ENCODE assay signal across 8 cellular contexts in the genomic region with DNA sequence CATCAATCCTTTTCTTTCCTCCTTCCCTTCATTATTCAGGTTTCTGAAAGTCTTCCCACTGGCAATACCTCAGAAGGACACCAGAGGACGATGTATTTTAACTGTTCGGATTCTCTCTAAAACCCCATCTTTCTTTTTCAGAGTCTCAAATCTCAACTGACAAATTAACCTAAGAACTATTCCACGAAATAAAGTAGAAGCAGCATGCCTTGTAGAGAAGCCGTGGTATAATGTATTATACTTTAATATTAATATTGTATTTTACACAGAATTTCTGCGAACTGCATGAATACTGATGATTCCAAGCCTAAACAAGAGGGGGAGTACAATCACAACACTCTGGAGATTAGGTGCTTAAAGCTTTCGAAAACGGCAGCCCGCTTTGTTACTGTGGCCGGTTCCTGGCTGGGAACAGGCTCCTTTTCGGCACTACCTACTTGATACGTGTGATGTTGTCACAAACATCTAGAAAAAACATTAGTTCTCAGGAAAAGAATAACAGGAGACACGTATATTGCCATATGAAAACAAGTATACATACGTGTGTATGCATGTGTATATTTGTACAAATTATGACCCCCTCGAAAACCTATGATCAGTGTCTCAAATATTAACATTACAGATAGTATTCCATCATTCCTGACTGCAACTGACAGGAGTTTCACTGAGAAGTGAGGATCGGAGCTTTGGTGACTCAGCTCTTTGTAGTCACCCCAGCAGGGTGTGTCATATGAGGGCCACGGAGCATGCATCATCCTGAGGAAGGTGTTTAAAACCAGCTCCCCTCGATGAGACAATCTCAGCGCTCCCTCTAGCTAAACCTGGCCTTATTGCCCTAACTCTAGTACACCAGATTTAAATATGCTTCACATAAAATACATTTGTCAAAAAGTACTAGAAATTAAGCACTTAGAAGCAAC.
DNase-seq lines count a peak whose midpoint lies in the region; ATAC-seq and TF ChIP-seq lines count a peak whose summit lies in the region.

No MANE protein-coding gene starts in this region.

- H3K27me3 Mint-ChIP-seq in CD8-positive, alpha-beta memory T cell: peaks cover 13 to 38% of the 10 kb centered on the region in 2 donors
- peaks cover 14% of the 10 kb centered on the region for H3K27me3 Mint-ChIP-seq in brain

- H3K36me3 Mint-ChIP-seq in CD8-positive, alpha-beta memory T cell: no peaks in the 10 kb centered on the region
- no peaks in the 10 kb centered on the region for H3K36me3 Mint-ChIP-seq in brain

- no peak overlapping the region for H3K27ac ChIP-seq in CD8-positive, alpha-beta memory T cell (ENCODE audit: low read depth, low read length)
- no peak overlapping the region for H3K27ac ChIP-seq in iPS-18a (ENCODE audit: low read length)
- H3K27ac ChIP-seq in skeletal muscle tissue (ENCODE audit: low read depth, low read length): peak overlapping the region; percentile 31

- no peaks in the 10 kb centered on the region for H3K27me3 ChIP-seq in CD8-positive, alpha-beta memory T cell (ENCODE audit: insufficient read depth, low read length, poor library complexity, severe bottlenecking)
- H3K27me3 ChIP-seq in NT2/D1 (ENCODE audit: insufficient read depth, insufficient read length): no peaks in the 10 kb centered on the region
- no peaks in the 10 kb centered on the region for H3K27me3 ChIP-seq in iPS-18a (ENCODE audit: control insufficient read depth, insufficient read depth, low read length)
- no peaks in the 10 kb centered on the region for H3K27me3 ChIP-seq in skeletal muscle tissue (ENCODE audit: control insufficient read depth in 3 of 3, insufficient read depth in 3 of 3, low read length in 3 of 3)

- no peak overlapping the region for H3K4me3 ChIP-seq in CD8-positive, alpha-beta memory T cell (ENCODE audit: low read length)
- H3K4me3 ChIP-seq in NT2/D1 (ENCODE audit: insufficient read length, low read depth) (peak overlapping the region; percentile 31), iPS-18a (ENCODE audit: low read length) (peak overlapping the region; percentile 51), skeletal muscle tissue (ENCODE audit: low read length in 3 of 3) (peak overlapping the region; percentile 39 to 79 (median 77))

- DNase-seq in CD8-positive, alpha-beta memory T cell: no peak
- DNase-seq in NT2/D1 (ENCODE audit: low read depth, low spot score): peak; percentile 33

- peak overlapping the region in 5 of 7 donors; percentile 35 to 58 (median 36) for H3K4me3 Mint-ChIP-seq in CD8-positive, alpha-beta memory T cell
- peak overlapping the region; percentile 80 to 91 (median 84) for H3K4me3 Mint-ChIP-seq in brain

- peak; percentile 95 to 98 for TF ChIP-seq CTCF in brain (conservative IDR thresholded peaks at IDR 0.05)

- peaks cover 0 to 7% (median 4%) of the 10 kb centered on the region in 3 donors for H3K4me1 Mint-ChIP-seq in CD8-positive, alpha-beta memory T cell
- peaks cover 13% of the 10 kb centered on the region for H3K4me1 Mint-ChIP-seq in brain

- no peaks in the 10 kb centered on the region for H3K4me1 ChIP-seq in CD8-positive, alpha-beta memory T cell (ENCODE audit: insufficient read depth, low read length)
- peaks cover 2% of the 10 kb centered on the region for H3K4me1 ChIP-seq in NT2/D1 (ENCODE audit: insufficient read depth, insufficient read length)
- peaks cover 8% of the 10 kb centered on the region for H3K4me1 ChIP-seq in iPS-18a (ENCODE audit: control insufficient read depth, low read depth, low read length)
- peaks cover 0 to 4% (median 0%) of the 10 kb centered on the region in 3 donors for H3K4me1 ChIP-seq in skeletal muscle tissue (ENCODE audit: control insufficient read depth in 3 of 3, insufficient read depth in 3 of 3, low read length in 3 of 3)

- H3K27ac Mint-ChIP-seq in CD8-positive, alpha-beta memory T cell: no peak overlapping the region
- peak overlapping the region in 4 of 5 experiments; percentile 12 to 77 (median 66) for H3K27ac Mint-ChIP-seq in brain

- no peaks in the 10 kb centered on the region for H3K9me3 Mint-ChIP-seq in CD8-positive, alpha-beta memory T cell
- no peaks in the 10 kb centered on the region for H3K9me3 Mint-ChIP-seq in brain

- peak; percentile 68 for ATAC-seq in GM18870 (IDR thresholded peaks at IDR 0.05; ENCODE audit: unreplicated experiment)
- peak; percentile 58 for ATAC-seq in HG03521 (IDR thresholded peaks at IDR 0.05; ENCODE audit: unreplicated experiment)
- ATAC-seq in HG03571 (IDR thresholded peaks at IDR 0.05; ENCODE audit: unreplicated experiment): no peak

- POLR2A ChIA-PET in CD8-positive, alpha-beta memory T cell (lab: Charles Lee): no interaction called here

- H3K9ac ChIP-seq in NT2/D1 (ENCODE audit: insufficient read length, low read depth): peak overlapping the region; percentile 24
- H3K9ac ChIP-seq in iPS-18a (ENCODE audit: low read length): peak overlapping the region; percentile 14
- peak overlapping the region; percentile 14 to 77 (median 41) for H3K9ac ChIP-seq in skeletal muscle tissue (ENCODE audit: low read depth in 1 of 3, low read length in 3 of 3)

- no peaks in the 10 kb centered on the region for H3K9me3 ChIP-seq in CD8-positive, alpha-beta memory T cell (ENCODE audit: low read length)
- no peaks in the 10 kb centered on the region for H3K9me3 ChIP-seq in NT2/D1 (ENCODE audit: insufficient read depth, low read length)
- H3K9me3 ChIP-seq in iPS-18a (ENCODE audit: control insufficient read depth, low read depth, low read length): no peaks in the 10 kb centered on the region
- no peaks in the 10 kb centered on the region for H3K9me3 ChIP-seq in skeletal muscle tissue (ENCODE audit: control insufficient read depth in 3 of 3, low read length in 3 of 3)

- no peaks in the 10 kb centered on the region for H3K36me3 ChIP-seq in CD8-positive, alpha-beta memory T cell (ENCODE audit: insufficient read depth, low read length)
- no peaks in the 10 kb centered on the region for H3K36me3 ChIP-seq in NT2/D1 (ENCODE audit: insufficient read depth, insufficient read length, low read length)
- no peaks in the 10 kb centered on the region for H3K36me3 ChIP-seq in iPS-18a (ENCODE audit: control insufficient read depth, low read depth, low read length)
- H3K36me3 ChIP-seq in skeletal muscle tissue (ENCODE audit: control insufficient read depth in 3 of 3, insufficient read depth in 3 of 3, low read length in 3 of 3): no peaks in the 10 kb centered on the region

- CTCF ChIA-PET in CD8-positive, alpha-beta memory T cell (lab: Charles Lee): no interaction called here

Comparison
In these comparisons a context has a peak if more than half of its experiments do, and no peak if none do; other contexts are left out.
1. H3K27ac Mint-ChIP-seq: peak in brain (4 of 5); none in CD8-positive, alpha-beta memory T cell (0 of 8).
2. Peak in every context shown above with its lines, with median percentiles within 50 percentile points of each other: H3K9ac ChIP-seq.